Comparison of ENCODE assay signal across 2 cellular contexts in the genomic region with DNA sequence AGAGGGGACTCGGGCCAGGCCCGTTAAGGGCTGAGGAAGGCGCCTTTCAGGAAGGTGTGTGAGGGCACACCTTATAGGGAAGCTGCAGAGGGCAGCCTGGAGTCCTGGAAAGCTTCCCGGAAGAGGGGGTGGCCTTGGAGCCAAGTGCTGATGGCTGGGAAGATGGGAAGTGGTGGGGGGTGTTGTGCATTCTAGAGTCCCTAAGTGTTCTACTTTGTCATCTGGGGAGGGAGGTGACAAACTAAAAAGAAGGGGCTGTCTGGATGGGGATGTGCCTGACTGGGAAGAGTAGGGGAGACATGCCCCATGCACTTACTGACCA.
TF ChIP-seq lines count a peak whose summit lies in the region.

No MANE protein-coding gene starts in this region.

TF ChIP-seq in HEK293, 187 proteins besides CTCF, POLR2A, EP300 and RAD21:
- TF ChIP-seq ZNF174 (tag by site-specific recombination; IDR thresholded peaks at IDR 0.05) (no peak), ZBTB8A (tag by site-specific recombination; IDR thresholded peaks at IDR 0.05) (peak; percentile 61), ZNF544 (tag by site-specific recombination; IDR thresholded peaks at IDR 0.05) (no peak), ZBTB20 (tag by site-specific recombination; IDR thresholded peaks at IDR 0.05) (no peak), SP7 (tag by site-specific recombination; IDR thresholded peaks at IDR 0.05) (no peak)
- TF ChIP-seq, protein P1, sequence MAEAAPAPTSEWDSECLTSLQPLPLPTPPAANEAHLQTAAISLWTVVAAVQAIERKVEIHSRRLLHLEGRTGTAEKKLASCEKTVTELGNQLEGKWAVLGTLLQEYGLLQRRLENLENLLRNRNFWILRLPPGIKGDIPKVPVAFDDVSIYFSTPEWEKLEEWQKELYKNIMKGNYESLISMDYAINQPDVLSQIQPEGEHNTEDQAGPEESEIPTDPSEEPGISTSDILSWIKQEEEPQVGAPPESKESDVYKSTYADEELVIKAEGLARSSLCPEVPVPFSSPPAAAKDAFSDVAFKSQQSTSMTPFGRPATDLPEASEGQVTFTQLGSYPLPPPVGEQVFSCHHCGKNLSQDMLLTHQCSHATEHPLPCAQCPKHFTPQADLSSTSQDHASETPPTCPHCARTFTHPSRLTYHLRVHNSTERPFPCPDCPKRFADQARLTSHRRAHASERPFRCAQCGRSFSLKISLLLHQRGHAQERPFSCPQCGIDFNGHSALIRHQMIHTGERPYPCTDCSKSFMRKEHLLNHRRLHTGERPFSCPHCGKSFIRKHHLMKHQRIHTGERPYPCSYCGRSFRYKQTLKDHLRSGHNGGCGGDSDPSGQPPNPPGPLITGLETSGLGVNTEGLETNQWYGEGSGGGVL (tag by site-specific recombination; IDR thresholded peaks at IDR 0.05), result peak; percentile 33; the same call in 1 of the 2 replicates
- TF ChIP-seq, protein P2, sequence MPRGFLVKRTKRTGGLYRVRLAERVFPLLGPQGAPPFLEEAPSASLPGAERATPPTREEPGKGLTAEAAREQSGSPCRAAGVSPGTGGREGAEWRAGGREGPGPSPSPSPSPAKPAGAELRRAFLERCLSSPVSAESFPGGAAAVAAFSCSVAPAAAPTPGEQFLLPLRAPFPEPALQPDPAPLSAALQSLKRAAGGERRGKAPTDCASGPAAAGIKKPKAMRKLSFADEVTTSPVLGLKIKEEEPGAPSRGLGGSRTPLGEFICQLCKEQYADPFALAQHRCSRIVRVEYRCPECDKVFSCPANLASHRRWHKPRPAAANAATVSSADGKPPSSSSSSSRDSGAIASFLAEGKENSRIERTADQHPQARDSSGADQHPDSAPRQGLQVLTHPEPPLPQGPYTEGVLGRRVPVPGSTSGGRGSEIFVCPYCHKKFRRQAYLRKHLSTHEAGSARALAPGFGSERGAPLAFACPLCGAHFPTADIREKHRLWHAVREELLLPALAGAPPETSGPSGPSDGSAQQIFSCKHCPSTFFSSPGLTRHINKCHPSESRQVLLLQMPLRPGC (tag by site-specific recombination; IDR thresholded peaks at IDR 0.05), result no peak
- TF ChIP-seq, protein P3, sequence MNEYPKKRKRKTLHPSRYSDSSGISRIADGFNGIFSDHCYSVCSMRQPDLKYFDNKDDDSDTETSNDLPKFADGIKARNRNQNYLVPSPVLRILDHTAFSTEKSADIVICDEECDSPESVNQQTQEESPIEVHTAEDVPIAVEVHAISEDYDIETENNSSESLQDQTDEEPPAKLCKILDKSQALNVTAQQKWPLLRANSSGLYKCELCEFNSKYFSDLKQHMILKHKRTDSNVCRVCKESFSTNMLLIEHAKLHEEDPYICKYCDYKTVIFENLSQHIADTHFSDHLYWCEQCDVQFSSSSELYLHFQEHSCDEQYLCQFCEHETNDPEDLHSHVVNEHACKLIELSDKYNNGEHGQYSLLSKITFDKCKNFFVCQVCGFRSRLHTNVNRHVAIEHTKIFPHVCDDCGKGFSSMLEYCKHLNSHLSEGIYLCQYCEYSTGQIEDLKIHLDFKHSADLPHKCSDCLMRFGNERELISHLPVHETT (tag by site-specific recombination; IDR thresholded peaks at IDR 0.05), result no peak
- TF ChIP-seq, protein P4, sequence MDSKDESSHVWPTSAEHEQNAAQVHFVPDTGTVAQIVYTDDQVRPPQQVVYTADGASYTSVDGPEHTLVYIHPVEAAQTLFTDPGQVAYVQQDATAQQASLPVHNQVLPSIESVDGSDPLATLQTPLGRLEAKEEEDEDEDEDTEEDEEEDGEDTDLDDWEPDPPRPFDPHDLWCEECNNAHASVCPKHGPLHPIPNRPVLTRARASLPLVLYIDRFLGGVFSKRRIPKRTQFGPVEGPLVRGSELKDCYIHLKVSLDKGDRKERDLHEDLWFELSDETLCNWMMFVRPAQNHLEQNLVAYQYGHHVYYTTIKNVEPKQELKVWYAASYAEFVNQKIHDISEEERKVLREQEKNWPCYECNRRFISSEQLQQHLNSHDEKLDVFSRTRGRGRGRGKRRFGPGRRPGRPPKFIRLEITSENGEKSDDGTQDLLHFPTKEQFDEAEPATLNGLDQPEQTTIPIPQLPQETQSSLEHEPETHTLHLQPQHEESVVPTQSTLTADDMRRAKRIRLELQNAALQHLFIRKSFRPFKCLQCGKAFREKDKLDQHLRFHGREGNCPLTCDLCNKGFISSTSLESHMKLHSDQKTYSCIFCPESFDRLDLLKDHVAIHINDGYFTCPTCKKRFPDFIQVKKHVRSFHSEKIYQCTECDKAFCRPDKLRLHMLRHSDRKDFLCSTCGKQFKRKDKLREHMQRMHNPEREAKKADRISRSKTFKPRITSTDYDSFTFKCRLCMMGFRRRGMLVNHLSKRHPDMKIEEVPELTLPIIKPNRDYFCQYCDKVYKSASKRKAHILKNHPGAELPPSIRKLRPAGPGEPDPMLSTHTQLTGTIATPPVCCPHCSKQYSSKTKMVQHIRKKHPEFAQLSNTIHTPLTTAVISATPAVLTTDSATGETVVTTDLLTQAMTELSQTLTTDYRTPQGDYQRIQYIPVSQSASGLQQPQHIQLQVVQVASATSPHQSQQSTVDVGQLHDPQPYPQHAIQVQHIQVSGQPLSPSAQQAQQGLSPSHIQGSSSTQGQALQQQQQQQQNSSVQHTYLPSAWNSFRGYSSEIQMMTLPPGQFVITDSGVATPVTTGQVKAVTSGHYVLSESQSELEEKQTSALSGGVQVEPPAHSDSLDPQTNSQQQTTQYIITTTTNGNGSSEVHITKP (tag by site-specific recombination; IDR thresholded peaks at IDR 0.05), result peak; percentile 81
TF ChIP-seq in HEK293: peak in this region for 3.

TF ChIP-seq in K562, 482 proteins besides CTCF, POLR2A, EP300 and RAD21:
- no peak for TF ChIP-seq ASH1L (IDR thresholded peaks at IDR 0.05; ENCODE audit: borderline replicate concordance, low read depth, partially characterized antibody)
- 0 out of 2 replicates have a peak, but pooled peaks have one; percentile 12 for TF ChIP-seq TEAD4 (IDR thresholded peaks at IDR 0.05; ENCODE audit: low read length)
- TF ChIP-seq TEAD4 (CRISPR knock-in tag; IDR thresholded peaks at IDR 0.05; ENCODE audit: borderline replicate concordance), result no peak
- TF ChIP-seq, protein P4 (IDR thresholded peaks at IDR 0.05; ENCODE audit: partially characterized antibody), result peak; percentile 38
- peak; percentile 8 for TF ChIP-seq WHSC1 (IDR thresholded peaks at IDR 0.05; ENCODE audit: low read length)
- peak; percentile 93 for TF ChIP-seq ZFP36 (IDR thresholded peaks at IDR 0.05; ENCODE audit: low read depth, low read length, partially characterized antibody)
TF ChIP-seq in K562: peak in this region for 4.
